18 cellular contexts compared by ENCODE assay signal in the genomic region with DNA sequence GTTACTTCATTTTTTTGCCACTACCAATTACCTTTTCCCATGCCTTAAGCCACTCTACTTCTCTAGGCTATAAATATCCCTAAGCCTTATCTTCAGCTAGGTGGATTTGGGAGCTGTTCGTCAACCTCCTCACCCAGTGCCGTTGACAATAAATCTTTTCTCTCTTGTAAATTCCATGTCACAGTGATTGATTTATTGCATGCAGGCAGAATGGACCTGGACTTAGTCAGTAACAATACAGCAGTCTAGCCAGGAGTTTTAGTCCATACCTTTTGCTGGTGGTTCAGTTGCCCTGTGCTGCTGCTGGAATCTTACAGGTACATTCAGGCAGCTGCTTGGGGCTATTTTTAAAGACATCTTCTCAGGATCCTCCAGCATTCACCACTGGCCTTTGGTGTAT.
DNase-seq lines count a peak whose midpoint lies in the region; ATAC-seq and TF ChIP-seq lines count a peak whose summit lies in the region.
"Had no signal": no experiment of that assay in that cellular context is flagged by ENCODE, and none has a peak within 500 bp of the region (broad histone marks: within the 10 kb centered on the region; RNA-seq: fewer than 3 reads in every experiment).

No MANE protein-coding gene starts in this region.

- H3K4me1 ChIP-seq in left lung = no peaks in the 10 kb centered on the region
- no peaks in the 10 kb centered on the region for H3K4me1 ChIP-seq in mesenchymal stem cell (ENCODE audit: control insufficient read depth, insufficient read depth, low read depth, low read length)
- H3K4me1 ChIP-seq: A549; BLaER1 treated with 17β-estradiol and CSF1 and Interleukin-3, amounts not matched to agents 10 nM and 100 nM; Caco-2 had no signal

- no peak overlapping the region for H2BK120ac ChIP-seq in mesenchymal stem cell (ENCODE audit: low read depth, low read length)

- no peak overlapping the region for H3K4me2 ChIP-seq in mesenchymal stem cell (ENCODE audit: low read length, poor library complexity, severe bottlenecking)
- H3K4me2 ChIP-seq: A549; BLaER1 treated with 17β-estradiol and CSF1 and Interleukin-3, amounts not matched to agents 10 nM and 100 nM had no signal

- ATAC-seq in left lung = no peak
- ATAC-seq: A549; CD8-positive, alpha-beta T cell; GM12878 had no signal

- no peak overlapping the region for H2AFZ ChIP-seq in mesenchymal stem cell (ENCODE audit: low read depth, low read length)

- intact Hi-C loops in left lung (cut with DNase I) = no loop called here

- no peak overlapping the region for H3K9ac ChIP-seq in mesenchymal stem cell (ENCODE audit: low read length)
- H3K9ac ChIP-seq: BLaER1 treated with 17β-estradiol and CSF1 and Interleukin-3, amounts not matched to agents 10 nM and 100 nM had no signal

- H3K27ac ChIP-seq in left lung (no peak overlapping the region), mesenchymal stem cell (ENCODE audit: low read length, poor library complexity, severe bottlenecking) (no peak overlapping the region)
- H3K27ac ChIP-seq: 22Rv1; A549; BLaER1 treated with 17β-estradiol and CSF1 and Interleukin-3, amounts not matched to agents 10 nM and 100 nM; C4-2B had no signal

- no peak overlapping the region for H3K4ac ChIP-seq in mesenchymal stem cell (ENCODE audit: low read depth in 1 of 2, low read length in 2 of 2)

- H3K36me3 ChIP-seq in left lung (no peaks in the 10 kb centered on the region), mesenchymal stem cell (ENCODE audit: control insufficient read depth in 1 of 2, insufficient read depth in 2 of 2, low read depth in 1 of 2, low read length in 2 of 2) (no peaks in the 10 kb centered on the region)
- H3K36me3 ChIP-seq: BLaER1 treated with 17β-estradiol and CSF1 and Interleukin-3, amounts not matched to agents 10 nM and 100 nM had no signal

- H3K79me1 ChIP-seq in mesenchymal stem cell (replicated peaks; ENCODE audit: low read length, poor library complexity, severe bottlenecking) = no peaks in the 10 kb centered on the region

- H3K9me3 ChIP-seq in left lung = peaks cover 0 to 8% of the 10 kb centered on the region in 2 donors
- H3K9me3 ChIP-seq in mesenchymal stem cell (ENCODE audit: control insufficient read depth, low read length) = peaks cover 14% of the 10 kb centered on the region
- H3K9me3 ChIP-seq: A549, Caco-2 had no signal

- H4K8ac ChIP-seq in mesenchymal stem cell (ENCODE audit: low read length) = no peak overlapping the region

- no peak overlapping the region for H3K18ac ChIP-seq in mesenchymal stem cell (ENCODE audit: low read depth in 1 of 2, low read length in 2 of 2)

- H2AK5ac ChIP-seq in mesenchymal stem cell (ENCODE audit: low read length, severe bottlenecking) = no peak overlapping the region

- H3K27me3 ChIP-seq in left lung (no peaks in the 10 kb centered on the region), mesenchymal stem cell (ENCODE audit: control insufficient read depth in 1 of 2, insufficient read depth in 1 of 2, low read length in 2 of 2) (no peaks in the 10 kb centered on the region)
- H3K27me3 ChIP-seq: BLaER1 treated with 17β-estradiol and CSF1 and Interleukin-3, amounts not matched to agents 10 nM and 100 nM had no signal

- H3K23ac ChIP-seq in mesenchymal stem cell (ENCODE audit: low read length in 2 of 2) = no peak overlapping the region

- peak; percentile 54 for DNase-seq in NCI-H82 (lab: John Stamatoyannopoulos, UW)
- no peak for DNase-seq in NCI-H82 treated with DMSO at 0.1 percent for 48 hours (lab: John Stamatoyannopoulos, UW; ENCODE audit: unreplicated experiment)
- DNase-seq in ELF-1 (ENCODE audit: low read depth, low spot score) = peak; percentile 27
- peak; percentile 63 for DNase-seq in islet precursor cell
- DNase-seq in left lung = no peak
- DNase-seq in mesenchymal stem cell = no peak
- DNase-seq: AML-193; Calu3; CD4-positive, alpha-beta T cell; CD8-positive, alpha-beta T cell; DMS79 treated with DMSO at 0.1 percent for 48 hours; GDM1 had no signal

- WGBS in mesenchymal stem cell = 72% methylated on average over 2 of the region's 2 CpGs

- no peak for TF ChIP-seq CTCF in left lung (IDR thresholded peaks at IDR 0.05)

- no peak overlapping the region for H2BK12ac ChIP-seq in mesenchymal stem cell (ENCODE audit: low read length in 2 of 2)

- H3K4me3 ChIP-seq in left lung (no peak overlapping the region), mesenchymal stem cell (ENCODE audit: insufficient read depth in 1 of 2, low read depth in 1 of 2, low read length in 2 of 2) (no peak overlapping the region)
- H3K4me3 ChIP-seq: A549; BLaER1 treated with 17β-estradiol and CSF1 and Interleukin-3, amounts not matched to agents 10 nM and 100 nM; GM12878 had no signal

- no peak overlapping the region for H3K14ac ChIP-seq in mesenchymal stem cell (ENCODE audit: low read length in 2 of 2)

- H2BK5ac ChIP-seq in mesenchymal stem cell (ENCODE audit: low read depth, low read length, poor library complexity, severe bottlenecking) = no peak overlapping the region

- no peak overlapping the region for H4K91ac ChIP-seq in mesenchymal stem cell (ENCODE audit: low read length)

- no peak overlapping the region for H2BK15ac ChIP-seq in mesenchymal stem cell (ENCODE audit: low read depth, poor library complexity, severe bottlenecking)

Comparison
In these comparisons a context has a peak if more than half of its experiments do, and no peak if none do; other contexts are left out.
1. DNase-seq: peak in NCI-H82 (single experiment), ELF-1 (single experiment) and islet precursor cell (single experiment); none in NCI-H82 treated with DMSO at 0.1 percent for 48 hours (single experiment), left lung (0 of 2) and mesenchymal stem cell (single experiment).